Comparison of ENCODE assay signal across 19 cellular contexts in the genomic region with DNA sequence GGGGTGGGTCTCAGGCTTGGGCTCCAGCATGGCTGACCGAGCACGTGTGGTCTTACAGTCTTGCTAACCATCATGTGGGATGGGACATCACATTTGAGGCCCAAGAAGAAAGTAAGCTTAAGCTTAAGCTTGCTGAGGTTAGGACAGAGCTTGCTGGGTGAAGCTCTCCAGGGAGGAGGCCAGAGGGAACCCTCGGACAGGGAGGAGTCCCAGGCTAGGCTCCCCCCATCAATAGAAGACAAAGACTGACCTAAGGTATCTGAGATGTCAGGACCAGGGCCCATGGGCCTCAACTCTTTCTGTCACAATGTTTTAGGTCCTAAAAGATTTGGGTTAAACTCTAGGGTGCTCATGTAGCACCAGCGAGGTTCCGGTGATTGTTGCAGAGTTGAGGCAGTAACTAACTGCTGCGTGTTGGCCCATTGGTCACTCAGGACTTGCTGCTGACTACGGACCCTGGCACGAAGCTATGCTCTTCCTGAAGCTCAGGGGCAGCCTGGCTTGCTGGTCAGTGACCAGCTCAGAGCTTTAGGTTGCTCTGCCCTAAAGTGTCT. TPM values are rescaled to one million over a fixed set of nuclear protein-coding genes. Genes with fewer than 3 reads are reported as not detected.
"Had no signal": no experiment of that assay in that cellular context is flagged by ENCODE, and none has a peak within 500 bp of the region (broad histone marks: within the 10 kb centered on the region; RNA-seq: fewer than 3 reads in every experiment).

No MANE protein-coding gene starts in this region.

- H3K4me1 Mint-ChIP-seq: WTC11 had no signal

- H3K9me3 ChIP-seq: right lobe of liver, tibial artery had no signal

- H3K4me3 Mint-ChIP-seq: stimulated activated naive CD8-positive, alpha-beta T cell treated with anti-CD3 and anti-CD28 coated beads, Interleukin-15, Interleukin-2, amounts not matched to agents 100 ng/mL and 50 ng/mL, for 24 hours; WTC11 had no signal

- ATAC-seq: foreskin keratinocyte, left colon, right lobe of liver, SK-N-SH treated with all-trans-retinoic acid at 6 μM for 48 hours, WTC11 had no signal

- H3K36me3 ChIP-seq: right lobe of liver had no signal

- DNase-seq: activated CD4-positive, alpha-beta T cell treated with anti-CD3 and anti-CD28 coated beads for 4 hours; activated effector memory CD4-positive, alpha-beta T cell treated with anti-CD3 and anti-CD28 coated beads, Interleukin-2, amount 50 U/mL, for 16 hours; activated T-cell treated with anti-CD3 and anti-CD28 coated beads, Interleukin-2, amount 50 U/mL, for 48 hours; cerebellar nuclear complex; cortex of kidney; erythroblast; foreskin keratinocyte; left colon; mesenchymal stem cell; nucleus accumbens; right lobe of liver; stimulated activated CD4-positive, alpha-beta T cell treated with anti-CD3 and anti-CD28 coated beads, Interleukin-1b, Interleukin-23, amount 100 ng/mL, for 48 hours; T1000; tibial artery had no signal

- H3K4me1 ChIP-seq: foreskin keratinocyte, tibial artery had no signal

- H3K4me3 ChIP-seq: right lobe of liver, skin epidermis, tibial artery had no signal

- H3K9me3 Mint-ChIP-seq: stimulated activated naive CD8-positive, alpha-beta T cell treated with anti-CD3 and anti-CD28 coated beads, Interleukin-15, Interleukin-2, amounts not matched to agents 100 ng/mL and 50 ng/mL, for 24 hours; WTC11 had no signal

- H3K27ac ChIP-seq: foreskin keratinocyte, right lobe of liver, skin epidermis, tibial artery had no signal

- H3K27me3 ChIP-seq: foreskin keratinocyte, right lobe of liver, tibial artery had no signal

- H3K27ac Mint-ChIP-seq: stimulated activated naive CD8-positive, alpha-beta T cell treated with anti-CD3 and anti-CD28 coated beads, Interleukin-15, Interleukin-2, amounts not matched to agents 100 ng/mL and 50 ng/mL, for 24 hours; WTC11 had no signal

RNA-seq across cellular contexts. Expression of gene AKR1E2, which starts 10.5 kb away (rescaled TPM):
- total RNA-seq: myocyte had no signal
